Comparison of ENCODE assay signal across 16 cellular contexts in genomic region chr5:73612799-73613198, GRCh38. TPM values are rescaled to one million over a fixed set of nuclear protein-coding genes. Genes with fewer than 3 reads are reported as not detected.
DNase-seq lines count a peak whose midpoint lies in the region; ATAC-seq and TF ChIP-seq lines count a peak whose summit lies in the region.
"Had no signal": no experiment of that assay in that cellular context is flagged by ENCODE, and none has a peak within 500 bp of the region (broad histone marks: within the 10 kb centered on the region; RNA-seq: fewer than 3 reads in every experiment).

No MANE protein-coding gene starts in this region.

- H3K27ac ChIP-seq in PC-9 (peak overlapping the region; percentile 20), stomach (peak overlapping the region in 4 of 5 donors; percentile 54 to 74 (median 64)), RWPE1 (no peak overlapping the region), heart left ventricle (no peak overlapping the region)
- H3K27ac ChIP-seq: C4-2B, GM23248, HL-60 had no signal

- TF ChIP-seq EP300 in stomach (IDR thresholded peaks at IDR 0.05), result no peak

- H3K79me2 ChIP-seq in PC-9 (ENCODE audit: low read depth), result no peaks in the 10 kb centered on the region

- intact Hi-C loops in PC-9 (cut with micrococcal nuclease; ENCODE audit: unreplicated experiment) (no loop called here), stomach (cut with DNase I; ENCODE audit: low total_unique reads) (no loop called here), heart left ventricle (cut with DNase I) (no loop called here)

- peak; percentile 54 for DNase-seq in HT-29 (ENCODE audit: low spot score)
- DNase-seq in PC-9, result peak in 1 of 2 experiments; percentile 80
- no peak for DNase-seq in left lobe of liver (ENCODE audit: low spot score)
- no peak for DNase-seq in stomach
- no peak for DNase-seq in RWPE1 (ENCODE audit: low spot score)
- no peak for DNase-seq in activated CD4-positive, CD25-positive, alpha-beta regulatory T cell treated with anti-CD3 and anti-CD28 coated beads, Interleukin-2, amount 50 U/mL, for 72 hours
- no peak for DNase-seq in heart left ventricle
- DNase-seq: BE2C; CD4-positive, alpha-beta memory T cell; DND-41; GDM1; GM23248 had no signal

- H3K9me3 ChIP-seq in PC-9 (ENCODE audit: insufficient read depth, low read depth), result no peaks in the 10 kb centered on the region
- no peaks in the 10 kb centered on the region for H3K9me3 ChIP-seq in stomach
- H3K9me3 ChIP-seq in heart left ventricle, result no peaks in the 10 kb centered on the region
- H3K9me3 ChIP-seq: BE2C had no signal

- BruUV-seq in PC-9 (replicated peaks; lab: Mats Ljungman, UMichigan), result no TSS peak

- peak overlapping the region; percentile 42 for H3K4me2 ChIP-seq in PC-9

- CTCF ChIA-PET in PC-9 (lab: Charles Lee) (no interaction called here), RWPE1 (lab: Yijun Ruan, JAX) (interaction anchor here (1.6 kb wide), 1 partner anchor 22 kb away, joined by 6 read pairs; no protein-coding TSS in a partner anchor)

- POLR2A ChIA-PET in PC-9 (lab: Charles Lee; ENCODE audit: unreplicated experiment) (no interaction called here), RWPE1 (lab: Yijun Ruan, JAX; ENCODE audit: low non-redundant PET) (no interaction called here)

- H3K4me3 ChIP-seq in PC-9, result no peak overlapping the region
- H3K4me3 ChIP-seq in stomach, result no peak overlapping the region
- no peak overlapping the region for H3K4me3 ChIP-seq in heart left ventricle
- H3K4me3 ChIP-seq: GM23248 had no signal

- no peak for TF ChIP-seq CTCF in PC-9 (conservative IDR thresholded peaks at IDR 0.05)
- no peak for TF ChIP-seq CTCF in stomach (IDR thresholded peaks at IDR 0.05)
- no peak for TF ChIP-seq CTCF in RWPE1 (conservative IDR thresholded peaks at IDR 0.05; ENCODE audit: low read depth)
- TF ChIP-seq CTCF in heart left ventricle (IDR thresholded peaks at IDR 0.05), result no peak

- H3K4me1 ChIP-seq in PC-9 (replicated peaks; ENCODE audit: insufficient read depth), result peaks cover 37% of the 10 kb centered on the region
- H3K4me1 ChIP-seq in stomach, result peaks cover 6 to 33% (median 13%) of the 10 kb centered on the region in 4 donors
- no peaks in the 10 kb centered on the region for H3K4me1 ChIP-seq in heart left ventricle

- H3K36me3 ChIP-seq in PC-9 (ENCODE audit: low read depth) (no peaks in the 10 kb centered on the region), stomach (no peaks in the 10 kb centered on the region), heart left ventricle (no peaks in the 10 kb centered on the region)
- H3K36me3 ChIP-seq: BE2C had no signal

- no peaks in the 10 kb centered on the region for H3K27me3 ChIP-seq in PC-9 (ENCODE audit: insufficient read depth, low read depth)
- H3K27me3 ChIP-seq in stomach, result no peaks in the 10 kb centered on the region
- H3K27me3 ChIP-seq in heart left ventricle, result peaks cover 0 to 4% (median 0%) of the 10 kb centered on the region in 9 donors
- H3K27me3 ChIP-seq: BE2C had no signal

- 17 to 29% (median 19%) methylated on average over 3 of the region's 3 CpGs for WGBS in stomach, 5 donors
- 89 to 97% (median 93%) methylated on average over 3 of the region's 3 CpGs for WGBS in heart left ventricle, 4 donors

- no peak overlapping the region for H2AFZ ChIP-seq in PC-9
- H2AFZ ChIP-seq: GM23248 had no signal

- TF ChIP-seq POLR2A in stomach (IDR thresholded peaks at IDR 0.05) (no peak), heart left ventricle (IDR thresholded peaks at IDR 0.05) (no peak)

- H3K9me2 ChIP-seq in PC-9 (ENCODE audit: insufficient read depth), result no peaks in the 10 kb centered on the region

- no peaks in the 10 kb centered on the region for H4K20me1 ChIP-seq in PC-9 (ENCODE audit: insufficient read depth)

- ATAC-seq in left lobe of liver, result peak; percentile 76
- ATAC-seq in heart left ventricle, result no peak
- ATAC-seq: HCT116 had no signal

- peaks cover 34% of the 10 kb centered on the region; the same call in 1 of the 2 replicates for H3F3A ChIP-seq in PC-9 (ENCODE audit: insufficient read depth, low read depth)

RNA-seq across cellular contexts. Expression of gene ARHGEF28, which starts 13.2 kb away (rescaled TPM):
- total RNA-seq in HT-29 (2014; rRNA removed; shearing (Covaris generic)), result 20.1 and 36.5 TPM in 2 replicates
- total RNA-seq in PC-9 (2021), result 62.5 and 77.5 TPM in 2 replicates
- total RNA-seq in left lobe of liver, result 14.4 TPM
- total RNA-seq in stomach, result 100 to 1,000 TPM in 3 of 5 donors, 10 to 100 TPM in 2; 25.8 to 156 (median 111) TPM
- 10 to 100 TPM; 13.9 to 16.2 (median 13.9) TPM for polyA plus RNA-seq in stomach
- 1 to 10 TPM in 7 of 9 donors, under 1 TPM in 2; 0.86 to 7.7 (median 2.2) TPM for total RNA-seq in heart left ventricle
- 1 to 10 TPM in 1 of 2 donors, under 1 TPM in 1; 0.51 to 1.5 TPM for polyA plus RNA-seq in heart left ventricle
- total RNA-seq: CD4-positive, alpha-beta memory T cell had no signal
- polyA plus RNA-seq: CD4-positive, alpha-beta memory T cell; IgD-negative memory B cell had no signal

RNA-seq across cellular contexts. Expression of gene UTP15, which starts 47.3 kb away (rescaled TPM):
- total RNA-seq in HT-29 (2014; rRNA removed; shearing (Covaris generic)), result 24.1 and 36.8 TPM in 2 replicates
- 15.1 and 19.4 TPM in 2 replicates for total RNA-seq in PC-9 (2021)
- total RNA-seq in left lobe of liver, result 8.6 TPM
- 100 to 1,000 TPM in 2 of 5 donors, 10 to 100 TPM in 2, under 1 TPM in 1; 0.87 to 168 (median 45.0) TPM for total RNA-seq in stomach
- polyA plus RNA-seq in stomach, result 1 to 10 TPM; 3.2 to 4.7 (median 3.5) TPM
- 10 to 100 TPM in 5 of 9 donors, 1 to 10 TPM in 4; 6.7 to 12.5 (median 10.2) TPM for total RNA-seq in heart left ventricle
- 1 to 10 TPM; 2.3 to 7.7 TPM for polyA plus RNA-seq in heart left ventricle

RNA-seq across cellular contexts. Expression of gene ANKRA2, which starts 47.4 kb away (rescaled TPM):
- 5.2 and 5.7 TPM in 2 replicates for total RNA-seq in HT-29 (2014; rRNA removed; shearing (Covaris generic))
- 12.9 and 15.5 TPM in 2 replicates for total RNA-seq in PC-9 (2021)
- 10.6 TPM for total RNA-seq in left lobe of liver
- total RNA-seq in stomach, result 100 to 1,000 TPM in 1 of 5 donors, 10 to 100 TPM in 2, 1 to 10 TPM in 2; 2.0 to 115 (median 36.7) TPM
- polyA plus RNA-seq in stomach, result 10 to 100 TPM; 11.6 to 26.1 (median 21.8) TPM
- 10 to 100 TPM; 10.3 to 14.9 (median 11.4) TPM for total RNA-seq in heart left ventricle
- 1 to 10 TPM; 6.2 to 8.6 TPM for polyA plus RNA-seq in heart left ventricle

Comparison
In these comparisons a context has a peak if more than half of its experiments do, and no peak if none do; other contexts are left out.
1. H3K27ac ChIP-seq: peak in PC-9 (single experiment) and stomach (4 of 5); none in RWPE1 (single experiment) and heart left ventricle (0 of 12).